In the genomic region with DNA sequence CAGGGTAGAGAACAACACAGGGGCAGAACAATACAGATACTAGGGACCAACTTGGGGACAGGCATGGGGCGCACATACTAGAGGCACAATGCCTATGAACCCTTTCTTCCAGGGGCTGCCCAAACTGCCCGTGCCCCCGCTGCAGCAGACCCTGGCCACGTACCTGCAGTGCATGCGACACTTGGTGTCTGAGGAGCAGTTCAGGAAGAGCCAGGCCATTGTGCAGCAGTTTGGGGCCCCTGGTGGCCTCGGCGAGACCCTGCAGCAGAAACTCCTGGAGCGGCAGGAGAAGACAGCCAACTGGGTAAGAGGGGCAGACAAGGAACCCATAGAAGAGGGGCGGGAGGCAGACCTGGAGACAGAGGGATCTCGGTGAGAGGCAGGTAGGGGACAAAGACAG, we compare ENCODE assay signal across 31 cellular contexts. TPM values are rescaled to one million over a fixed set of nuclear protein-coding genes. Genes with fewer than 3 reads are reported as not detected.
A peak's percentile ranks its signal among the peaks of the same experiment; 100 is the strongest.
DNase-seq lines count a peak whose midpoint lies in the region; ATAC-seq and TF ChIP-seq lines count a peak whose summit lies in the region.
"Had no signal": no experiment of that assay in that cellular context is flagged by ENCODE, and none has a peak within 500 bp of the region (broad histone marks: within the 10 kb centered on the region; RNA-seq: fewer than 3 reads in every experiment).

No MANE protein-coding gene starts in this region.

- DNase-seq in NCI-H2171 treated with DMSO at 0.1 percent for 48 hours (lab: John Stamatoyannopoulos, UW) (peak; percentile 10), NCI-H2171 (lab: John Stamatoyannopoulos, UW) (no peak), PC-3 (no peak), iPS-NIHi7 (ENCODE audit: extremely low spot score) (peak; percentile 48), type B pancreatic cell (ENCODE audit: extremely low spot score, unreplicated experiment) (no peak), SIG-M5 treated with dmso at 0.1 percent for 504 hours (lab: John Stamatoyannopoulos, UW; ENCODE audit: unreplicated experiment) (no peak), RPMI8226 (no peak)
- DNase-seq in activated naive CD4-positive, alpha-beta T cell treated with anti-CD3 and anti-CD28 coated beads, Interleukin-2, amount 50 U/mL, for 16 hours, result no peak
- DNase-seq: activated B cell treated with CpG ODN at 0.5 μM for 24 hours; activated CD8-positive, alpha-beta T cell treated with anti-CD3 and anti-CD28 coated beads for 36 hours; activated naive CD4-positive, alpha-beta T cell treated with anti-CD3 and anti-CD28 coated beads for 36 hours; activated T-cell treated with anti-CD3 and anti-CD28 coated beads, Interleukin-2, amount 50 U/mL, for 1 hour; Calu3; cerebellar nuclear complex; effector CD4-positive, alpha-beta T cell; left cardiac atrium; NCI-H1105; NCI-H510A; small intestine; stimulated activated CD4-positive, alpha-beta T cell treated with anti-CD3 and anti-CD28 coated beads, Interleukin-4, amount 100 ng/mL, for 1 hour; stomach; trophoblast cell had no signal

- intact Hi-C loops in PC-3 (cut with micrococcal nuclease), result no loop called here

- peaks cover 90% of the 10 kb centered on the region for H3K27me3 ChIP-seq in PC-3 (ENCODE audit: low read length)
- H3K27me3 ChIP-seq: ascending aorta had no signal

- H3K9me2 ChIP-seq in PC-3 (replicated peaks; ENCODE audit: low read length), result no peaks in the 10 kb centered on the region

- BruUV-seq in PC-3 (replicated peaks; lab: Mats Ljungman, UMichigan), result no TSS peak

- H3K4me1 ChIP-seq in PC-3 (ENCODE audit: insufficient read depth, low read length), result no peaks in the 10 kb centered on the region
- H3K4me1 ChIP-seq: ascending aorta, gastroesophageal sphincter, psoas muscle had no signal

- POLR2A ChIA-PET in PC-3 (lab: Charles Lee; ENCODE audit: unreplicated experiment), result no interaction called here

- CTCF ChIA-PET in PC-3 (lab: Charles Lee), result no interaction called here

- no peaks in the 10 kb centered on the region for H3K9me3 ChIP-seq in PC-3 (ENCODE audit: low read length)
- H3K9me3 ChIP-seq: ascending aorta, BLaER1, esophagus muscularis mucosa, gastroesophageal sphincter, psoas muscle, stomach had no signal

- H3K4me2 ChIP-seq in PC-3 (ENCODE audit: low read length), result no peak overlapping the region
- H3K4me2 ChIP-seq: BLaER1 had no signal

- no peaks in the 10 kb centered on the region for H3K9me3 Mint-ChIP-seq in type B pancreatic cell
- H3K9me3 Mint-ChIP-seq: activated B cell treated with CpG ODN at 0.5 μM for 24 hours; activated CD8-positive, alpha-beta T cell treated with anti-CD3 and anti-CD28 coated beads for 36 hours; activated naive CD4-positive, alpha-beta T cell treated with anti-CD3 and anti-CD28 coated beads for 36 hours; nephron had no signal

- H3K9ac ChIP-seq in PC-3 (ENCODE audit: low read length), result no peak overlapping the region
- H3K9ac ChIP-seq: BLaER1 had no signal

- no peak overlapping the region for H3K4me3 ChIP-seq in PC-3 (ENCODE audit: low read length)
- H3K4me3 ChIP-seq: ascending aorta, BLaER1, esophagus muscularis mucosa, gastroesophageal sphincter, psoas muscle, stomach had no signal

- H3K36me3 ChIP-seq in PC-3 (ENCODE audit: low read depth, low read length), result no peaks in the 10 kb centered on the region
- H3K36me3 ChIP-seq: ascending aorta, BLaER1, esophagus muscularis mucosa, gastroesophageal sphincter, stomach had no signal

- H3K4me1 Mint-ChIP-seq in type B pancreatic cell (ENCODE audit: unreplicated experiment), result no peaks in the 10 kb centered on the region
- H3K4me1 Mint-ChIP-seq: nephron had no signal

- no peaks in the 10 kb centered on the region for H3K79me2 ChIP-seq in PC-3 (ENCODE audit: low read length)

- H3K27me3 Mint-ChIP-seq in type B pancreatic cell, result peaks cover 82% of the 10 kb centered on the region

- H4K20me1 ChIP-seq in PC-3 (ENCODE audit: low read length), result no peaks in the 10 kb centered on the region
- H4K20me1 ChIP-seq: BLaER1 had no signal

- TF ChIP-seq CTCF in PC-3 (conservative IDR thresholded peaks at IDR 0.05; ENCODE audit: low read depth, low read length) (peak; percentile 33), type B pancreatic cell (conservative IDR thresholded peaks at IDR 0.05) (peak; percentile 32)

- H3K36me3 Mint-ChIP-seq in type B pancreatic cell, result no peaks in the 10 kb centered on the region

- H3F3A ChIP-seq in PC-3 (ENCODE audit: low read length, unreplicated experiment), result no peaks in the 10 kb centered on the region

- no peak overlapping the region for H2AFZ ChIP-seq in PC-3 (ENCODE audit: low read length)

- no peak for ATAC-seq in PC-3
- ATAC-seq: activated CD8-positive, alpha-beta T cell treated with anti-CD3 and anti-CD28 coated beads for 36 hours; gastroesophageal sphincter; left cardiac atrium; psoas muscle had no signal

- no peak overlapping the region for H3K27ac ChIP-seq in PC-3 (ENCODE audit: low read length)
- H3K27ac ChIP-seq: ascending aorta, BLaER1, esophagus muscularis mucosa, gastroesophageal sphincter, psoas muscle, stomach had no signal

- H3K27ac Mint-ChIP-seq in type B pancreatic cell, result no peak overlapping the region
- H3K27ac Mint-ChIP-seq: activated B cell treated with CpG ODN at 0.5 μM for 24 hours; activated CD8-positive, alpha-beta T cell treated with anti-CD3 and anti-CD28 coated beads for 36 hours; activated naive CD4-positive, alpha-beta T cell treated with anti-CD3 and anti-CD28 coated beads for 36 hours; nephron had no signal

- H3K4me3 Mint-ChIP-seq in type B pancreatic cell, result no peak overlapping the region
- H3K4me3 Mint-ChIP-seq: activated B cell treated with CpG ODN at 0.5 μM for 24 hours; activated CD8-positive, alpha-beta T cell treated with anti-CD3 and anti-CD28 coated beads for 36 hours; activated naive CD4-positive, alpha-beta T cell treated with anti-CD3 and anti-CD28 coated beads for 36 hours; nephron had no signal

RNA-seq across cellular contexts. Expression of gene CHAT, which starts 5.8 kb away (rescaled TPM):
- total RNA-seq in PC-3 (2014; rRNA removed), result not detected in 2 replicates
- 0.34 and 0.62 TPM in 2 replicates for total RNA-seq in type B pancreatic cell (ENCODE audit: low replicate concordance)
- total RNA-seq: A172; activated B cell treated with CpG ODN at 0.5 μM for 24 hours; activated CD8-positive, alpha-beta T cell treated with anti-CD3 and anti-CD28 coated beads for 36 hours; activated naive CD4-positive, alpha-beta T cell treated with anti-CD3 and anti-CD28 coated beads for 36 hours; ascending aorta; Calu3; G401; left cardiac atrium; psoas muscle; RPMI7951 had no signal

RNA-seq across cellular contexts. Expression of gene SLC18A3, which starts 9.5 kb away (rescaled TPM):
- total RNA-seq in PC-3 (2014; rRNA removed), result not detected in 2 replicates
- 1.6 and 6.2 TPM in 2 replicates for total RNA-seq in type B pancreatic cell (ENCODE audit: low replicate concordance)
- total RNA-seq: A172; activated B cell treated with CpG ODN at 0.5 μM for 24 hours; activated CD8-positive, alpha-beta T cell treated with anti-CD3 and anti-CD28 coated beads for 36 hours; activated naive CD4-positive, alpha-beta T cell treated with anti-CD3 and anti-CD28 coated beads for 36 hours; ascending aorta; Calu3; G401; left cardiac atrium; psoas muscle; RPMI7951 had no signal

RNA-seq across cellular contexts. Expression of gene C10orf53, which starts 59.8 kb away (rescaled TPM):
- total RNA-seq in PC-3 (2014; rRNA removed) (not detected in 2 replicates), type B pancreatic cell (ENCODE audit: low replicate concordance) (not detected in 2 replicates)
- total RNA-seq: A172; activated B cell treated with CpG ODN at 0.5 μM for 24 hours; activated CD8-positive, alpha-beta T cell treated with anti-CD3 and anti-CD28 coated beads for 36 hours; activated naive CD4-positive, alpha-beta T cell treated with anti-CD3 and anti-CD28 coated beads for 36 hours; ascending aorta; Calu3; esophagus muscularis mucosa; G401; gastroesophageal sphincter; left cardiac atrium; psoas muscle; RPMI7951; stomach had no signal

Comparison
In these comparisons a context has a peak if more than half of its experiments do, and no peak if none do; other contexts are left out.
1. DNase-seq: peak in NCI-H2171 treated with DMSO at 0.1 percent for 48 hours (single experiment) and iPS-NIHi7 (single experiment); none in NCI-H2171 (single experiment), PC-3 (single experiment), type B pancreatic cell (single experiment), SIG-M5 treated with dmso at 0.1 percent for 504 hours (single experiment), activated naive CD4-positive, alpha-beta T cell treated with anti-CD3 and anti-CD28 coated beads, Interleukin-2, amount 50 U/mL, for 16 hours (single experiment) and RPMI8226 (single experiment).